Comparison of ENCODE assay signal across 2 cellular contexts in the genomic region with DNA sequence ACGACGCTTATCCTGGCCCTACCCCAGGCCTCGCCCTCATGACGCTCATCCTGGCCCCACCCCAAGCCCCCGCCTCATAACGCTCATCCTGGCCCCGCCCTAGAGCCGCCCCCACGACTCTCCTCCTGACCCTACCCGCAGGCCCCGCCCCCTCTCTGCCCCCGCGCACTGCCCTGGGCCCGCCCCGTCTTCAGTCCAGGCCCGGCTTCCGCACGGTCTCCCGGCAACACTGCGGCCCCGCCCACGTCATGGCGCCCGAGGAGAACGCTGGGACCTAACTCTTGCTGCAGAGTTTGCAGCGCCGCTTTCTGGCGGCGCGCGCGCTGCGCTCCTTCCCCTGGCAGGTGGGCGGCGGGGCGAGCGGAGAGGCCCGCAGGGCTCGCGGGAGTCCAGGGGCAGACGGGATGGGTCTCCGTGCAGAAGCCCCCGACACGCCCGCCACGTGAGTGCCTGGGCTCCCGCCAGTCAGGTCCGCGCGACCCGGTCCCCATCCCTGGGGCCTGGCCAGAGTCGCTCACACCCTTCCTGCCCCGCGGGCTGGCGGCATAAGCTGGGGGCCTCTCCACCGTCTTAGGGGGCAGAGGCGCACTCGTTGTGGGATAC.
TF ChIP-seq lines count a peak whose summit lies in the region.

No MANE protein-coding gene starts in this region.

TF ChIP-seq in WTC11, 78 proteins besides CTCF, POLR2A, EP300 and RAD21 (continued from another document and continues in another):
- TF ChIP-seq, protein P1, sequence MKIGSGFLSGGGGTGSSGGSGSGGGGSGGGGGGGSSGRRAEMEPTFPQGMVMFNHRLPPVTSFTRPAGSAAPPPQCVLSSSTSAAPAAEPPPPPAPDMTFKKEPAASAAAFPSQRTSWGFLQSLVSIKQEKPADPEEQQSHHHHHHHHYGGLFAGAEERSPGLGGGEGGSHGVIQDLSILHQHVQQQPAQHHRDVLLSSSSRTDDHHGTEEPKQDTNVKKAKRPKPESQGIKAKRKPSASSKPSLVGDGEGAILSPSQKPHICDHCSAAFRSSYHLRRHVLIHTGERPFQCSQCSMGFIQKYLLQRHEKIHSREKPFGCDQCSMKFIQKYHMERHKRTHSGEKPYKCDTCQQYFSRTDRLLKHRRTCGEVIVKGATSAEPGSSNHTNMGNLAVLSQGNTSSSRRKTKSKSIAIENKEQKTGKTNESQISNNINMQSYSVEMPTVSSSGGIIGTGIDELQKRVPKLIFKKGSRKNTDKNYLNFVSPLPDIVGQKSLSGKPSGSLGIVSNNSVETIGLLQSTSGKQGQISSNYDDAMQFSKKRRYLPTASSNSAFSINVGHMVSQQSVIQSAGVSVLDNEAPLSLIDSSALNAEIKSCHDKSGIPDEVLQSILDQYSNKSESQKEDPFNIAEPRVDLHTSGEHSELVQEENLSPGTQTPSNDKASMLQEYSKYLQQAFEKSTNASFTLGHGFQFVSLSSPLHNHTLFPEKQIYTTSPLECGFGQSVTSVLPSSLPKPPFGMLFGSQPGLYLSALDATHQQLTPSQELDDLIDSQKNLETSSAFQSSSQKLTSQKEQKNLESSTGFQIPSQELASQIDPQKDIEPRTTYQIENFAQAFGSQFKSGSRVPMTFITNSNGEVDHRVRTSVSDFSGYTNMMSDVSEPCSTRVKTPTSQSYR (CRISPR knock-in tag; IDR thresholded peaks at IDR 0.05), result 0 out of 2 replicates have a peak, but pooled peaks have one; percentile 28
- TF ChIP-seq FOXP1 (CRISPR knock-in tag; IDR thresholded peaks at IDR 0.05; ENCODE audit: borderline replicate concordance), result peak; percentile 72; the same call in 1 of the 2 replicates
- TF ChIP-seq IRF2 (CRISPR knock-in tag; IDR thresholded peaks at IDR 0.05; ENCODE audit: borderline replicate concordance, low read depth), result no peak
- TF ChIP-seq, protein P2, sequence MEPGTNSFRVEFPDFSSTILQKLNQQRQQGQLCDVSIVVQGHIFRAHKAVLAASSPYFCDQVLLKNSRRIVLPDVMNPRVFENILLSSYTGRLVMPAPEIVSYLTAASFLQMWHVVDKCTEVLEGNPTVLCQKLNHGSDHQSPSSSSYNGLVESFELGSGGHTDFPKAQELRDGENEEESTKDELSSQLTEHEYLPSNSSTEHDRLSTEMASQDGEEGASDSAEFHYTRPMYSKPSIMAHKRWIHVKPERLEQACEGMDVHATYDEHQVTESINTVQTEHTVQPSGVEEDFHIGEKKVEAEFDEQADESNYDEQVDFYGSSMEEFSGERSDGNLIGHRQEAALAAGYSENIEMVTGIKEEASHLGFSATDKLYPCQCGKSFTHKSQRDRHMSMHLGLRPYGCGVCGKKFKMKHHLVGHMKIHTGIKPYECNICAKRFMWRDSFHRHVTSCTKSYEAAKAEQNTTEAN (CRISPR knock-in tag; IDR thresholded peaks at IDR 0.05), result peak; percentile 33; the same call in 1 of the 2 replicates
- TF ChIP-seq, protein P3, sequence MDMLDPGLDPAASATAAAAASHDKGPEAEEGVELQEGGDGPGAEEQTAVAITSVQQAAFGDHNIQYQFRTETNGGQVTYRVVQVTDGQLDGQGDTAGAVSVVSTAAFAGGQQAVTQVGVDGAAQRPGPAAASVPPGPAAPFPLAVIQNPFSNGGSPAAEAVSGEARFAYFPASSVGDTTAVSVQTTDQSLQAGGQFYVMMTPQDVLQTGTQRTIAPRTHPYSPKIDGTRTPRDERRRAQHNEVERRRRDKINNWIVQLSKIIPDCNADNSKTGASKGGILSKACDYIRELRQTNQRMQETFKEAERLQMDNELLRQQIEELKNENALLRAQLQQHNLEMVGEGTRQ (CRISPR knock-in tag; IDR thresholded peaks at IDR 0.05), result peak; percentile 21; the same call in 1 of the 2 replicates
- TF ChIP-seq ELF4 (CRISPR knock-in tag; IDR thresholded peaks at IDR 0.05; ENCODE audit: low read depth), result no peak
- TF ChIP-seq MAX (CRISPR knock-in tag; IDR thresholded peaks at IDR 0.05), result peak; percentile 56
- 0 out of 2 replicates have a peak, but pooled peaks have one; percentile 15 for TF ChIP-seq RELA (CRISPR knock-in tag; IDR thresholded peaks at IDR 0.05; ENCODE audit: borderline replicate concordance)
- TF ChIP-seq CREB1 (CRISPR knock-in tag; IDR thresholded peaks at IDR 0.05), result no peak
- no peak for TF ChIP-seq ZNF232 (CRISPR knock-in tag; IDR thresholded peaks at IDR 0.05)
- TF ChIP-seq CBFB (CRISPR knock-in tag; IDR thresholded peaks at IDR 0.05; ENCODE audit: low read depth), result 0 out of 2 replicates have a peak, but pooled peaks have one; percentile 11
- peak; percentile 50; the same call in 1 of the 2 replicates for TF ChIP-seq ZNF317 (CRISPR knock-in tag; IDR thresholded peaks at IDR 0.05; ENCODE audit: borderline replicate concordance, low read depth)
- TF ChIP-seq HMGXB4 (CRISPR knock-in tag; IDR thresholded peaks at IDR 0.05), result peak; percentile 78
- TF ChIP-seq ATF2 (CRISPR knock-in tag; IDR thresholded peaks at IDR 0.05; ENCODE audit: borderline replicate concordance, low read depth), result no peak
- TF ChIP-seq ZNF121 (CRISPR knock-in tag; IDR thresholded peaks at IDR 0.05), result no peak
- 0 out of 2 replicates have a peak, but pooled peaks have one; percentile 47 for TF ChIP-seq KAT7 (CRISPR knock-in tag; IDR thresholded peaks at IDR 0.05; ENCODE audit: borderline replicate concordance)
- TF ChIP-seq ETV6 (CRISPR knock-in tag; IDR thresholded peaks at IDR 0.05), result 0 out of 2 replicates have a peak, but pooled peaks have one; percentile 24

TF ChIP-seq in HepG2, 621 proteins besides CTCF, POLR2A, EP300 and RAD21 (continued from another document and continues in another):
- TF ChIP-seq, protein P4, sequence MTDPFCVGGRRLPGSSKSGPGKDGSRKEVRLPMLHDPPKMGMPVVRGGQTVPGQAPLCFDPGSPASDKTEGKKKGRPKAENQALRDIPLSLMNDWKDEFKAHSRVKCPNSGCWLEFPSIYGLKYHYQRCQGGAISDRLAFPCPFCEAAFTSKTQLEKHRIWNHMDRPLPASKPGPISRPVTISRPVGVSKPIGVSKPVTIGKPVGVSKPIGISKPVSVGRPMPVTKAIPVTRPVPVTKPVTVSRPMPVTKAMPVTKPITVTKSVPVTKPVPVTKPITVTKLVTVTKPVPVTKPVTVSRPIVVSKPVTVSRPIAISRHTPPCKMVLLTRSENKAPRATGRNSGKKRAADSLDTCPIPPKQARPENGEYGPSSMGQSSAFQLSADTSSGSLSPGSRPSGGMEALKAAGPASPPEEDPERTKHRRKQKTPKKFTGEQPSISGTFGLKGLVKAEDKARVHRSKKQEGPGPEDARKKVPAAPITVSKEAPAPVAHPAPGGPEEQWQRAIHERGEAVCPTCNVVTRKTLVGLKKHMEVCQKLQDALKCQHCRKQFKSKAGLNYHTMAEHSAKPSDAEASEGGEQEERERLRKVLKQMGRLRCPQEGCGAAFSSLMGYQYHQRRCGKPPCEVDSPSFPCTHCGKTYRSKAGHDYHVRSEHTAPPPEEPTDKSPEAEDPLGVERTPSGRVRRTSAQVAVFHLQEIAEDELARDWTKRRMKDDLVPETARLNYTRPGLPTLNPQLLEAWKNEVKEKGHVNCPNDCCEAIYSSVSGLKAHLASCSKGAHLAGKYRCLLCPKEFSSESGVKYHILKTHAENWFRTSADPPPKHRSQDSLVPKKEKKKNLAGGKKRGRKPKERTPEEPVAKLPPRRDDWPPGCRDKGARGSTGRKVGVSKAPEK (CRISPR knock-in tag; IDR thresholded peaks at IDR 0.05; ENCODE audit: borderline replicate concordance), result no peak
- TF ChIP-seq ZSCAN21 (CRISPR knock-in tag; IDR thresholded peaks at IDR 0.05; ENCODE audit: borderline replicate concordance), result no peak
- TF ChIP-seq STAG1 (CRISPR knock-in tag; IDR thresholded peaks at IDR 0.05), result no peak; the same call in none of the 2 replicates
- TF ChIP-seq ZBTB20 (CRISPR knock-in tag; IDR thresholded peaks at IDR 0.05; ENCODE audit: borderline replicate concordance, low read depth), result no peak
- TF ChIP-seq, protein P5, sequence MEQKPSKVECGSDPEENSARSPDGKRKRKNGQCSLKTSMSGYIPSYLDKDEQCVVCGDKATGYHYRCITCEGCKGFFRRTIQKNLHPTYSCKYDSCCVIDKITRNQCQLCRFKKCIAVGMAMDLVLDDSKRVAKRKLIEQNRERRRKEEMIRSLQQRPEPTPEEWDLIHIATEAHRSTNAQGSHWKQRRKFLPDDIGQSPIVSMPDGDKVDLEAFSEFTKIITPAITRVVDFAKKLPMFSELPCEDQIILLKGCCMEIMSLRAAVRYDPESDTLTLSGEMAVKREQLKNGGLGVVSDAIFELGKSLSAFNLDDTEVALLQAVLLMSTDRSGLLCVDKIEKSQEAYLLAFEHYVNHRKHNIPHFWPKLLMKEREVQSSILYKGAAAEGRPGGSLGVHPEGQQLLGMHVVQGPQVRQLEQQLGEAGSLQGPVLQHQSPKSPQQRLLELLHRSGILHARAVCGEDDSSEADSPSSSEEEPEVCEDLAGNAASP (CRISPR knock-in tag; IDR thresholded peaks at IDR 0.05; ENCODE audit: borderline replicate concordance), result no peak
- TF ChIP-seq KLF6 (CRISPR knock-in tag; IDR thresholded peaks at IDR 0.05), result no peak
- no peak for TF ChIP-seq NAIF1 (CRISPR knock-in tag; IDR thresholded peaks at IDR 0.05; ENCODE audit: borderline replicate concordance)
- TF ChIP-seq RXRB (CRISPR knock-in tag; IDR thresholded peaks at IDR 0.05; ENCODE audit: borderline replicate concordance), result no peak
- TF ChIP-seq SRSF4 (IDR thresholded peaks at IDR 0.05; ENCODE audit: low read depth, low read length, poor library complexity, severe bottlenecking), result no peak
- TF ChIP-seq ZMYM2 (CRISPR knock-in tag; IDR thresholded peaks at IDR 0.05), result no peak
- TF ChIP-seq IRX3 (CRISPR knock-in tag; IDR thresholded peaks at IDR 0.05; ENCODE audit: borderline replicate concordance, low read depth), result no peak
- TF ChIP-seq ZNF547 (CRISPR knock-in tag; IDR thresholded peaks at IDR 0.05), result no peak
- no peak for TF ChIP-seq ZNF354B (CRISPR knock-in tag; IDR thresholded peaks at IDR 0.05)
- no peak for TF ChIP-seq HMGXB4 (CRISPR knock-in tag; IDR thresholded peaks at IDR 0.05; ENCODE audit: borderline replicate concordance in 1 of 2, low read depth in 1 of 2)
- TF ChIP-seq ZBTB7B (CRISPR knock-in tag; IDR thresholded peaks at IDR 0.05), result no peak
- TF ChIP-seq, protein P6, sequence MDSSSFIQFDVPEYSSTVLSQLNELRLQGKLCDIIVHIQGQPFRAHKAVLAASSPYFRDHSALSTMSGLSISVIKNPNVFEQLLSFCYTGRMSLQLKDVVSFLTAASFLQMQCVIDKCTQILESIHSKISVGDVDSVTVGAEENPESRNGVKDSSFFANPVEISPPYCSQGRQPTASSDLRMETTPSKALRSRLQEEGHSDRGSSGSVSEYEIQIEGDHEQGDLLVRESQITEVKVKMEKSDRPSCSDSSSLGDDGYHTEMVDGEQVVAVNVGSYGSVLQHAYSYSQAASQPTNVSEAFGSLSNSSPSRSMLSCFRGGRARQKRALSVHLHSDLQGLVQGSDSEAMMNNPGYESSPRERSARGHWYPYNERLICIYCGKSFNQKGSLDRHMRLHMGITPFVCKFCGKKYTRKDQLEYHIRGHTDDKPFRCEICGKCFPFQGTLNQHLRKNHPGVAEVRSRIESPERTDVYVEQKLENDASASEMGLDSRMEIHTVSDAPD (CRISPR knock-in tag; IDR thresholded peaks at IDR 0.05), result no peak
- TF ChIP-seq, protein P7, sequence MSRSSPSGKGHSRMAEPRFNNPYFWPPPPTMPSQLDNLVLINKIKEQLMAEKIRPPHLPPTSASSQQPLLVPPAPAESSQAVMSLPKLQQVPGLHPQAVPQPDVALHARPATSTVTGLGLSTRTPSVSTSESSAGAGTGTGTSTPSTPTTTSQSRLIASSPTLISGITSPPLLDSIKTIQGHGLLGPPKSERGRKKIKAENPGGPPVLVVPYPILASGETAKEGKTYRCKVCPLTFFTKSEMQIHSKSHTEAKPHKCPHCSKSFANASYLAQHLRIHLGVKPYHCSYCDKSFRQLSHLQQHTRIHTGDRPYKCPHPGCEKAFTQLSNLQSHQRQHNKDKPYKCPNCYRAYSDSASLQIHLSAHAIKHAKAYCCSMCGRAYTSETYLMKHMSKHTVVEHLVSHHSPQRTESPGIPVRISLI (CRISPR knock-in tag; IDR thresholded peaks at IDR 0.05; ENCODE audit: borderline replicate concordance), result no peak
- TF ChIP-seq JUNB (CRISPR knock-in tag; IDR thresholded peaks at IDR 0.05; ENCODE audit: borderline replicate concordance), result no peak
- no peak for TF ChIP-seq ZNF746 (CRISPR knock-in tag; IDR thresholded peaks at IDR 0.05)
- peak; percentile 47; the same call in 1 of the 2 replicates for TF ChIP-seq POLR2AphosphoS5 (IDR thresholded peaks at IDR 0.05; ENCODE audit: low read depth, low read length)
- TF ChIP-seq HNRNPLL (IDR thresholded peaks at IDR 0.05; ENCODE audit: low read depth, low read length, poor library complexity, severe bottlenecking), result peak; percentile 33
- TF ChIP-seq MAX (IDR thresholded peaks at IDR 0.05), result peak; percentile 36; the same call in 1 of the 2 replicates
- no peak for TF ChIP-seq ZXDC (CRISPR knock-in tag; IDR thresholded peaks at IDR 0.05)
- no peak for TF ChIP-seq HOXA7 (CRISPR knock-in tag; IDR thresholded peaks at IDR 0.05)
- TF ChIP-seq PHF20 (CRISPR knock-in tag; IDR thresholded peaks at IDR 0.05), result no peak
